ENCODE assay signal across 1 cellular context in genomic region chr16:12869681-12870427, GRCh38.
A peak's percentile ranks its signal among the peaks of the same experiment; 100 is the strongest.
TF ChIP-seq lines count a peak whose summit lies in the region.

No MANE protein-coding gene starts in this region.

TF ChIP-seq in K562, 482 proteins besides CTCF, POLR2A, EP300 and RAD21 (continued from another document and continues in another):
- no peak for TF ChIP-seq TSHZ1 (CRISPR knock-in tag; IDR thresholded peaks at IDR 0.05)
- TF ChIP-seq IRF2 (CRISPR knock-in tag; IDR thresholded peaks at IDR 0.05): no peak
- TF ChIP-seq HDAC2 (IDR thresholded peaks at IDR 0.05): no peak
- TF ChIP-seq CBFA2T3 (IDR thresholded peaks at IDR 0.05): peak; percentile 68
- no peak for TF ChIP-seq ZSCAN29 (IDR thresholded peaks at IDR 0.05)
- no peak for TF ChIP-seq ZBTB40 (IDR thresholded peaks at IDR 0.05)
- no peak for TF ChIP-seq ZBTB40 (CRISPR knock-in tag; IDR thresholded peaks at IDR 0.05)
- TF ChIP-seq TAL1 (IDR thresholded peaks at IDR 0.05): peak; percentile 26; the same call in 1 of the 2 replicates
- peak; percentile 79 for TF ChIP-seq TFAP4 (CRISPR knock-in tag; IDR thresholded peaks at IDR 0.05; ENCODE audit: borderline replicate concordance)
- no peak for TF ChIP-seq ZNF384 (IDR thresholded peaks at IDR 0.05; ENCODE audit: low read depth, low read length)
- no peak for TF ChIP-seq DNMT1 (IDR thresholded peaks at IDR 0.05)
- TF ChIP-seq EHMT2 (IDR thresholded peaks at IDR 0.05): 0 out of 2 replicates have a peak, but pooled peaks have one; percentile 14
- peak; percentile 59; the same call in 1 of the 2 replicates for TF ChIP-seq BACH1 (tag; IDR thresholded peaks at IDR 0.05)
- TF ChIP-seq ZNF586 (CRISPR knock-in tag; conservative IDR thresholded peaks at IDR 0.05): no peak
- TF ChIP-seq ZNF699 (CRISPR knock-in tag; IDR thresholded peaks at IDR 0.05; ENCODE audit: insufficient replicate concordance): no peak
- no peak for TF ChIP-seq MECOM (CRISPR knock-in tag; IDR thresholded peaks at IDR 0.05)
- TF ChIP-seq SRSF7 (optimal IDR thresholded peaks at IDR 0.05; ENCODE audit: low read depth, low read length): no peak
- TF ChIP-seq HMBOX1 (IDR thresholded peaks at IDR 0.05): no peak
- TF ChIP-seq ZNF668 (CRISPR knock-in tag; IDR thresholded peaks at IDR 0.05): no peak
- TF ChIP-seq BMI1 (IDR thresholded peaks at IDR 0.05; ENCODE audit: low read length): no peak
- no peak for TF ChIP-seq XRCC5 (IDR thresholded peaks at IDR 0.05; ENCODE audit: low read depth, low read length)
- TF ChIP-seq ZNF766 (CRISPR knock-in tag; conservative IDR thresholded peaks at IDR 0.05): peak; percentile 70; the same call in 1 of the 2 replicates
- no peak for TF ChIP-seq TEAD2 (tag; IDR thresholded peaks at IDR 0.05)
- no peak for TF ChIP-seq KDM1A (IDR thresholded peaks at IDR 0.05)
- no peak for TF ChIP-seq CHD1 (IDR thresholded peaks at IDR 0.05; ENCODE audit: low read length)
- TF ChIP-seq FOXP4 (CRISPR knock-in tag; IDR thresholded peaks at IDR 0.05; ENCODE audit: borderline replicate concordance): no peak
- no peak for TF ChIP-seq NR0B1 (IDR thresholded peaks at IDR 0.05; ENCODE audit: partially characterized antibody)
- TF ChIP-seq HDAC6 (IDR thresholded peaks at IDR 0.05; ENCODE audit: low read depth, low read length): no peak
- peak in 1 of 2 experiments; percentile 67; a peak in 2 of 4 replicates for TF ChIP-seq ZNF639 (CRISPR knock-in tag; conservative IDR thresholded peaks at IDR 0.05 in 1 of 2, IDR thresholded peaks at IDR 0.05 in 1 of 2)
- no peak for TF ChIP-seq ZBTB1 (CRISPR knock-in tag; IDR thresholded peaks at IDR 0.05; ENCODE audit: borderline replicate concordance, low read depth)
- no peak for TF ChIP-seq E2F4 (CRISPR knock-in tag; IDR thresholded peaks at IDR 0.05; ENCODE audit: low read depth)
- no peak for TF ChIP-seq ID3 (CRISPR knock-in tag; IDR thresholded peaks at IDR 0.05)
- no peak for TF ChIP-seq ID3 (tag; IDR thresholded peaks at IDR 0.05)
- TF ChIP-seq ZNF785 (CRISPR knock-in tag; IDR thresholded peaks at IDR 0.05): no peak
- TF ChIP-seq ZEB2 (IDR thresholded peaks at IDR 0.05): no peak
- TF ChIP-seq E2F5 (CRISPR knock-in tag; IDR thresholded peaks at IDR 0.05): no peak
- TF ChIP-seq PCBP2 (IDR thresholded peaks at IDR 0.05; ENCODE audit: low read depth, low read length, poor library complexity, severe bottlenecking): no peak
- TF ChIP-seq POLR3G (IDR thresholded peaks at IDR 0.05; ENCODE audit: extremely low read depth, insufficient read length, insufficient replicate concordance): no peak
- no peak for TF ChIP-seq TBL1XR1 (IDR thresholded peaks at IDR 0.05; ENCODE audit: low read length in 2 of 2)
- no peak for TF ChIP-seq TCF7L2 (IDR thresholded peaks at IDR 0.05; ENCODE audit: low read depth, low read length)
- TF ChIP-seq MEIS2 (IDR thresholded peaks at IDR 0.05; ENCODE audit: partially characterized antibody): no peak
- TF ChIP-seq ZNF121 (CRISPR knock-in tag; conservative IDR thresholded peaks at IDR 0.05): no peak
- TF ChIP-seq TCF3 (CRISPR knock-in tag; IDR thresholded peaks at IDR 0.05): 0 out of 2 replicates have a peak, but pooled peaks have one; percentile 23
